ENCODE assay signal across 29 cellular contexts in genomic region chr6:10491463-10491862, GRCh38. TPM values are rescaled to one million over a fixed set of nuclear protein-coding genes. Genes with fewer than 3 reads are reported as not detected.
A peak's percentile ranks its signal among the peaks of the same experiment; 100 is the strongest.
DNase-seq lines count a peak whose midpoint lies in the region; TF ChIP-seq lines count a peak whose summit lies in the region.
"Had no signal": no experiment of that assay in that cellular context is flagged by ENCODE, and none has a peak within 500 bp of the region (broad histone marks: within the 10 kb centered on the region; RNA-seq: fewer than 3 reads in every experiment).

No MANE protein-coding gene starts in this region.

- H3K4me1 ChIP-seq in testis, result no peaks in the 10 kb centered on the region
- H3K4me1 ChIP-seq: A549, BE2C, Caco-2 had no signal

- H3K4me3 Mint-ChIP-seq in type B pancreatic cell, result no peak overlapping the region
- H3K4me3 Mint-ChIP-seq: B cell; CD14-positive monocyte; CD4-positive, alpha-beta memory T cell; CD4-positive, alpha-beta T cell; CD4-positive, CD25-positive, alpha-beta regulatory T cell; CD8-positive, alpha-beta memory T cell; CD8-positive, alpha-beta T cell had no signal

- peak overlapping the region in 1 of 2 donors; percentile 45 for H3K27ac ChIP-seq in testis
- H3K27ac ChIP-seq: 22Rv1; A549; BLaER1; BLaER1 treated with 17β-estradiol and CSF1 and Interleukin-3, amounts not matched to agents 10 nM and 100 nM; C4-2B had no signal

- TF ChIP-seq POLR2A in testis (IDR thresholded peaks at IDR 0.05), result no peak

- H3K36me3 ChIP-seq in testis (ENCODE audit: low read depth, missing control alignments), result no peaks in the 10 kb centered on the region
- H3K36me3 ChIP-seq: BE2C; BLaER1; BLaER1 treated with 17β-estradiol and CSF1 and Interleukin-3, amounts not matched to agents 10 nM and 100 nM had no signal

- intact Hi-C loops in testis (cut with DNase I; ENCODE audit: low total_unique reads), result no loop called here

- H3K9me3 Mint-ChIP-seq in type B pancreatic cell, result peaks cover 4% of the 10 kb centered on the region
- H3K9me3 Mint-ChIP-seq: CD4-positive, alpha-beta memory T cell; CD4-positive, alpha-beta T cell; CD8-positive, alpha-beta memory T cell; CD8-positive, alpha-beta T cell had no signal

- no peaks in the 10 kb centered on the region for H3K27me3 ChIP-seq in testis
- H3K27me3 ChIP-seq: BE2C; BLaER1; BLaER1 treated with 17β-estradiol and CSF1 and Interleukin-3, amounts not matched to agents 10 nM and 100 nM had no signal

- peak; percentile 39 for DNase-seq in testis
- no peak for DNase-seq in type B pancreatic cell (ENCODE audit: extremely low spot score, unreplicated experiment)
- DNase-seq: 8988T; ACHN; AML-193; BE2C; C1 segment of cervical spinal cord; Caco-2; Calu3; CD4-positive, alpha-beta memory T cell; CD4-positive, alpha-beta T cell; CD4-positive, CD25-positive, alpha-beta regulatory T cell; CD8-positive, alpha-beta memory T cell; CD8-positive, alpha-beta T cell; COR-L47; DMS 273 treated with DMSO at 0.1 percent for 48 hours; DMS153; DMS53; DMS79; DMS79 treated with DMSO at 0.1 percent for 48 hours; DND-41; EL had no signal

- peaks cover 11% of the 10 kb centered on the region for H3K27me3 Mint-ChIP-seq in type B pancreatic cell
- H3K27me3 Mint-ChIP-seq: CD4-positive, CD25-positive, alpha-beta regulatory T cell had no signal

- H3K4me3 ChIP-seq in testis, result peak overlapping the region; percentile 12 to 41
- H3K4me3 ChIP-seq: A549; BLaER1; BLaER1 treated with 17β-estradiol and CSF1 and Interleukin-3, amounts not matched to agents 10 nM and 100 nM had no signal

- TF ChIP-seq CTCF in testis (IDR thresholded peaks at IDR 0.05) (no peak), type B pancreatic cell (conservative IDR thresholded peaks at IDR 0.05) (no peak)

- no peak overlapping the region for H3K27ac Mint-ChIP-seq in type B pancreatic cell
- H3K27ac Mint-ChIP-seq: B cell; CD14-positive monocyte; CD4-positive, alpha-beta memory T cell; CD4-positive, alpha-beta T cell; CD4-positive, CD25-positive, alpha-beta regulatory T cell; CD8-positive, alpha-beta memory T cell; CD8-positive, alpha-beta T cell had no signal

- peaks cover 3% of the 10 kb centered on the region for H3K36me3 Mint-ChIP-seq in type B pancreatic cell
- H3K36me3 Mint-ChIP-seq: CD14-positive monocyte; CD4-positive, alpha-beta memory T cell; CD4-positive, CD25-positive, alpha-beta regulatory T cell; CD8-positive, alpha-beta T cell had no signal

- 67 to 71% methylated on average over 25 to 32 of the region's 32 CpGs for WGBS in testis, 2 donors

- H3K9me3 ChIP-seq in testis, result no peaks in the 10 kb centered on the region
- H3K9me3 ChIP-seq: A549, BE2C, Caco-2 had no signal

- H3K4me1 Mint-ChIP-seq in type B pancreatic cell (ENCODE audit: unreplicated experiment), result no peaks in the 10 kb centered on the region
- H3K4me1 Mint-ChIP-seq: B cell; CD4-positive, CD25-positive, alpha-beta regulatory T cell had no signal

RNA-seq across cellular contexts. Expression of gene GCNT2, which starts 29.7 kb away (rescaled TPM):
- total RNA-seq in testis (10 to 100 TPM; 17.0 to 28.0 TPM), type B pancreatic cell (ENCODE audit: low replicate concordance) (21.2 and 21.6 TPM in 2 replicates)
- 12.8 TPM for polyA plus RNA-seq in testis (ENCODE audit: insufficient read depth, low read depth, low replicate concordance)
